ENCODE assay signal across 1 cellular context in genomic region chr7:29071203-29071804, GRCh38.
TF ChIP-seq lines count a peak whose summit lies in the region.

No MANE protein-coding gene starts in this region.

TF ChIP-seq in WTC11, 78 proteins besides CTCF, POLR2A, EP300 and RAD21 (continued from another document):
- TF ChIP-seq ZNF512 (CRISPR knock-in tag; IDR thresholded peaks at IDR 0.05; ENCODE audit: borderline replicate concordance): no peak
- TF ChIP-seq, protein P1, sequence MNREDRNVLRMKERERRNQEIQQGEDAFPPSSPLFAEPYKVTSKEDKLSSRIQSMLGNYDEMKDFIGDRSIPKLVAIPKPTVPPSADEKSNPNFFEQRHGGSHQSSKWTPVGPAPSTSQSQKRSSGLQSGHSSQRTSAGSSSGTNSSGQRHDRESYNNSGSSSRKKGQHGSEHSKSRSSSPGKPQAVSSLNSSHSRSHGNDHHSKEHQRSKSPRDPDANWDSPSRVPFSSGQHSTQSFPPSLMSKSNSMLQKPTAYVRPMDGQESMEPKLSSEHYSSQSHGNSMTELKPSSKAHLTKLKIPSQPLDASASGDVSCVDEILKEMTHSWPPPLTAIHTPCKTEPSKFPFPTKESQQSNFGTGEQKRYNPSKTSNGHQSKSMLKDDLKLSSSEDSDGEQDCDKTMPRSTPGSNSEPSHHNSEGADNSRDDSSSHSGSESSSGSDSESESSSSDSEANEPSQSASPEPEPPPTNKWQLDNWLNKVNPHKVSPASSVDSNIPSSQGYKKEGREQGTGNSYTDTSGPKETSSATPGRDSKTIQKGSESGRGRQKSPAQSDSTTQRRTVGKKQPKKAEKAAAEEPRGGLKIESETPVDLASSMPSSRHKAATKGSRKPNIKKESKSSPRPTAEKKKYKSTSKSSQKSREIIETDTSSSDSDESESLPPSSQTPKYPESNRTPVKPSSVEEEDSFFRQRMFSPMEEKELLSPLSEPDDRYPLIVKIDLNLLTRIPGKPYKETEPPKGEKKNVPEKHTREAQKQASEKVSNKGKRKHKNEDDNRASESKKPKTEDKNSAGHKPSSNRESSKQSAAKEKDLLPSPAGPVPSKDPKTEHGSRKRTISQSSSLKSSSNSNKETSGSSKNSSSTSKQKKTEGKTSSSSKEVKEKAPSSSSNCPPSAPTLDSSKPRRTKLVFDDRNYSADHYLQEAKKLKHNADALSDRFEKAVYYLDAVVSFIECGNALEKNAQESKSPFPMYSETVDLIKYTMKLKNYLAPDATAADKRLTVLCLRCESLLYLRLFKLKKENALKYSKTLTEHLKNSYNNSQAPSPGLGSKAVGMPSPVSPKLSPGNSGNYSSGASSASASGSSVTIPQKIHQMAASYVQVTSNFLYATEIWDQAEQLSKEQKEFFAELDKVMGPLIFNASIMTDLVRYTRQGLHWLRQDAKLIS (CRISPR knock-in tag; IDR thresholded peaks at IDR 0.05; ENCODE audit: borderline replicate concordance): no peak
- TF ChIP-seq, protein P2, sequence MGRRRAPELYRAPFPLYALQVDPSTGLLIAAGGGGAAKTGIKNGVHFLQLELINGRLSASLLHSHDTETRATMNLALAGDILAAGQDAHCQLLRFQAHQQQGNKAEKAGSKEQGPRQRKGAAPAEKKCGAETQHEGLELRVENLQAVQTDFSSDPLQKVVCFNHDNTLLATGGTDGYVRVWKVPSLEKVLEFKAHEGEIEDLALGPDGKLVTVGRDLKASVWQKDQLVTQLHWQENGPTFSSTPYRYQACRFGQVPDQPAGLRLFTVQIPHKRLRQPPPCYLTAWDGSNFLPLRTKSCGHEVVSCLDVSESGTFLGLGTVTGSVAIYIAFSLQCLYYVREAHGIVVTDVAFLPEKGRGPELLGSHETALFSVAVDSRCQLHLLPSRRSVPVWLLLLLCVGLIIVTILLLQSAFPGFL (CRISPR knock-in tag; IDR thresholded peaks at IDR 0.05; ENCODE audit: borderline replicate concordance): no peak
- TF ChIP-seq FOXP4 (CRISPR knock-in tag; IDR thresholded peaks at IDR 0.05): no peak
- TF ChIP-seq RORB (CRISPR knock-in tag; IDR thresholded peaks at IDR 0.05): no peak
- no peak for TF ChIP-seq TEAD4 (CRISPR knock-in tag; IDR thresholded peaks at IDR 0.05)
- no peak for TF ChIP-seq CREB1 (CRISPR knock-in tag; IDR thresholded peaks at IDR 0.05)
- TF ChIP-seq GABPB1 (CRISPR knock-in tag; IDR thresholded peaks at IDR 0.05): no peak
- no peak for TF ChIP-seq JUN (CRISPR knock-in tag; IDR thresholded peaks at IDR 0.05)
TF ChIP-seq in WTC11: peak in this region for 0.
